Comparison of ENCODE assay signal across 1 cellular context in the genomic region with DNA sequence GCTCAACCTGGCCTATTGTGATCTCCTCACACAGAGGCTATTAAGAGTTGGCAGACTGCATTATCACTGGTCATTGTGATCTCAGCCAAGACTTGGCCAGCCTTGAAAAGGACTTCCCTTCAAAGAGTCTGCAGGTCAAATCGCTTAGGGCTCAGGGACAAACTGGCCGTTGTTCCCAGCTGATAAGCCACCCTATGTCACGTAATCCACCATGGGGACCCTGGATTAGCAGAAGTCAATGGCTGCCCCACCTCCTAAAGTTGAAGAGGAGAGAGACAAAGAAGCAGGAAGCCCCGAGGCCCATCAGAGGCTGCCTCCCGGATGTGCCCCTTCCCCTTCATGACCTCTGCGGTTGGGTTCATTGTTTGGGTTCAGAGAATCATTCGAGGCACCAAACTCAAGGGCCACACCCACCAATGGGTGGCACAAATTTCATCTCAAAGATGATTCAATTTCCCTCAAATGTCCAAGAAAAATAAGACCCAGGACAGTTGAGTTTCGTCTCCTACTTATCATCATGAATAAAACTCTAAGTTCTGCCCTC.
TF ChIP-seq lines count a peak whose summit lies in the region.

No MANE protein-coding gene starts in this region.

TF ChIP-seq in HepG2, 621 proteins besides CTCF, POLR2A, EP300 and RAD21 (continued from another document and continues in another):
- TF ChIP-seq, protein P1, sequence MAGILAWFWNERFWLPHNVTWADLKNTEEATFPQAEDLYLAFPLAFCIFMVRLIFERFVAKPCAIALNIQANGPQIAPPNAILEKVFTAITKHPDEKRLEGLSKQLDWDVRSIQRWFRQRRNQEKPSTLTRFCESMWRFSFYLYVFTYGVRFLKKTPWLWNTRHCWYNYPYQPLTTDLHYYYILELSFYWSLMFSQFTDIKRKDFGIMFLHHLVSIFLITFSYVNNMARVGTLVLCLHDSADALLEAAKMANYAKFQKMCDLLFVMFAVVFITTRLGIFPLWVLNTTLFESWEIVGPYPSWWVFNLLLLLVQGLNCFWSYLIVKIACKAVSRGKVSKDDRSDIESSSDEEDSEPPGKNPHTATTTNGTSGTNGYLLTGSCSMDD (CRISPR knock-in tag; IDR thresholded peaks at IDR 0.05): no peak
- TF ChIP-seq, protein P2, sequence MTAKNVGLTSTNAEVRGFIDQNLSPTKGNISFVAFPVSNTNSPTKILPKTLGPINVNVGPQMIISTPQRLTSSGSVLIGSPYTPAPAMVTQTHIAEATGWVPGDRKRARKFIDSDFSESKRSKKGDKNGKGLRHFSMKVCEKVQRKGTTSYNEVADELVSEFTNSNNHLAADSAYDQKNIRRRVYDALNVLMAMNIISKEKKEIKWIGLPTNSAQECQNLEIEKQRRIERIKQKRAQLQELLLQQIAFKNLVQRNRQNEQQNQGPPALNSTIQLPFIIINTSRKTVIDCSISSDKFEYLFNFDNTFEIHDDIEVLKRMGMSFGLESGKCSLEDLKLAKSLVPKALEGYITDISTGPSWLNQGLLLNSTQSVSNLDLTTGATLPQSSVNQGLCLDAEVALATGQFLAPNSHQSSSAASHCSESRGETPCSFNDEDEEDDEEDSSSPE (CRISPR knock-in tag; IDR thresholded peaks at IDR 0.05): no peak
- no peak for TF ChIP-seq ZC3H13 (CRISPR knock-in tag; IDR thresholded peaks at IDR 0.05)
- no peak for TF ChIP-seq ZNF790 (CRISPR knock-in tag; IDR thresholded peaks at IDR 0.05; ENCODE audit: borderline replicate concordance)
- TF ChIP-seq, protein P3, sequence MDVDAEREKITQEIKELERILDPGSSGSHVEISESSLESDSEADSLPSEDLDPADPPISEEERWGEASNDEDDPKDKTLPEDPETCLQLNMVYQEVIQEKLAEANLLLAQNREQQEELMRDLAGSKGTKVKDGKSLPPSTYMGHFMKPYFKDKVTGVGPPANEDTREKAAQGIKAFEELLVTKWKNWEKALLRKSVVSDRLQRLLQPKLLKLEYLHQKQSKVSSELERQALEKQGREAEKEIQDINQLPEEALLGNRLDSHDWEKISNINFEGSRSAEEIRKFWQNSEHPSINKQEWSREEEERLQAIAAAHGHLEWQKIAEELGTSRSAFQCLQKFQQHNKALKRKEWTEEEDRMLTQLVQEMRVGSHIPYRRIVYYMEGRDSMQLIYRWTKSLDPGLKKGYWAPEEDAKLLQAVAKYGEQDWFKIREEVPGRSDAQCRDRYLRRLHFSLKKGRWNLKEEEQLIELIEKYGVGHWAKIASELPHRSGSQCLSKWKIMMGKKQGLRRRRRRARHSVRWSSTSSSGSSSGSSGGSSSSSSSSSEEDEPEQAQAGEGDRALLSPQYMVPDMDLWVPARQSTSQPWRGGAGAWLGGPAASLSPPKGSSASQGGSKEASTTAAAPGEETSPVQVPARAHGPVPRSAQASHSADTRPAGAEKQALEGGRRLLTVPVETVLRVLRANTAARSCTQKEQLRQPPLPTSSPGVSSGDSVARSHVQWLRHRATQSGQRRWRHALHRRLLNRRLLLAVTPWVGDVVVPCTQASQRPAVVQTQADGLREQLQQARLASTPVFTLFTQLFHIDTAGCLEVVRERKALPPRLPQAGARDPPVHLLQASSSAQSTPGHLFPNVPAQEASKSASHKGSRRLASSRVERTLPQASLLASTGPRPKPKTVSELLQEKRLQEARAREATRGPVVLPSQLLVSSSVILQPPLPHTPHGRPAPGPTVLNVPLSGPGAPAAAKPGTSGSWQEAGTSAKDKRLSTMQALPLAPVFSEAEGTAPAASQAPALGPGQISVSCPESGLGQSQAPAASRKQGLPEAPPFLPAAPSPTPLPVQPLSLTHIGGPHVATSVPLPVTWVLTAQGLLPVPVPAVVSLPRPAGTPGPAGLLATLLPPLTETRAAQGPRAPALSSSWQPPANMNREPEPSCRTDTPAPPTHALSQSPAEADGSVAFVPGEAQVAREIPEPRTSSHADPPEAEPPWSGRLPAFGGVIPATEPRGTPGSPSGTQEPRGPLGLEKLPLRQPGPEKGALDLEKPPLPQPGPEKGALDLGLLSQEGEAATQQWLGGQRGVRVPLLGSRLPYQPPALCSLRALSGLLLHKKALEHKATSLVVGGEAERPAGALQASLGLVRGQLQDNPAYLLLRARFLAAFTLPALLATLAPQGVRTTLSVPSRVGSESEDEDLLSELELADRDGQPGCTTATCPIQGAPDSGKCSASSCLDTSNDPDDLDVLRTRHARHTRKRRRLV (CRISPR knock-in tag; IDR thresholded peaks at IDR 0.05): no peak
- TF ChIP-seq NCOA5 (CRISPR knock-in tag; IDR thresholded peaks at IDR 0.05): no peak
- no peak for TF ChIP-seq MIXL1 (CRISPR knock-in tag; IDR thresholded peaks at IDR 0.05)
- TF ChIP-seq ZNF572 (CRISPR knock-in tag; IDR thresholded peaks at IDR 0.05): no peak
- TF ChIP-seq, protein P4, sequence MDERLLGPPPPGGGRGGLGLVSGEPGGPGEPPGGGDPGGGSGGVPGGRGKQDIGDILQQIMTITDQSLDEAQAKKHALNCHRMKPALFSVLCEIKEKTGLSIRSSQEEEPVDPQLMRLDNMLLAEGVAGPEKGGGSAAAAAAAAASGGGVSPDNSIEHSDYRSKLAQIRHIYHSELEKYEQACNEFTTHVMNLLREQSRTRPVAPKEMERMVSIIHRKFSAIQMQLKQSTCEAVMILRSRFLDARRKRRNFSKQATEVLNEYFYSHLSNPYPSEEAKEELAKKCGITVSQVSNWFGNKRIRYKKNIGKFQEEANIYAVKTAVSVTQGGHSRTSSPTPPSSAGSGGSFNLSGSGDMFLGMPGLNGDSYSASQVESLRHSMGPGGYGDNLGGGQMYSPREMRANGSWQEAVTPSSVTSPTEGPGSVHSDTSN (CRISPR knock-in tag; IDR thresholded peaks at IDR 0.05): no peak
- TF ChIP-seq ZNF549 (CRISPR knock-in tag; IDR thresholded peaks at IDR 0.05): no peak
- TF ChIP-seq ZNF703 (CRISPR knock-in tag; IDR thresholded peaks at IDR 0.05; ENCODE audit: borderline replicate concordance): no peak
- TF ChIP-seq, protein P5, sequence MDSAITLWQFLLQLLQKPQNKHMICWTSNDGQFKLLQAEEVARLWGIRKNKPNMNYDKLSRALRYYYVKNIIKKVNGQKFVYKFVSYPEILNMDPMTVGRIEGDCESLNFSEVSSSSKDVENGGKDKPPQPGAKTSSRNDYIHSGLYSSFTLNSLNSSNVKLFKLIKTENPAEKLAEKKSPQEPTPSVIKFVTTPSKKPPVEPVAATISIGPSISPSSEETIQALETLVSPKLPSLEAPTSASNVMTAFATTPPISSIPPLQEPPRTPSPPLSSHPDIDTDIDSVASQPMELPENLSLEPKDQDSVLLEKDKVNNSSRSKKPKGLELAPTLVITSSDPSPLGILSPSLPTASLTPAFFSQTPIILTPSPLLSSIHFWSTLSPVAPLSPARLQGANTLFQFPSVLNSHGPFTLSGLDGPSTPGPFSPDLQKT (CRISPR knock-in tag; IDR thresholded peaks at IDR 0.05; ENCODE audit: borderline replicate concordance): no peak
- TF ChIP-seq ZKSCAN5 (CRISPR knock-in tag; IDR thresholded peaks at IDR 0.05): no peak
- no peak for TF ChIP-seq HNRNPL (IDR thresholded peaks at IDR 0.05; ENCODE audit: low read depth, low read length)
- TF ChIP-seq, protein P6, sequence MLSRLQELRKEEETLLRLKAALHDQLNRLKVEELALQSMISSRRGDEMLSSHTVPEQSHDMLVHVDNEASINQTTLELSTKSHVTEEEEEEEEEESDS (CRISPR knock-in tag; IDR thresholded peaks at IDR 0.05; ENCODE audit: borderline replicate concordance): 0 out of 2 replicates have a peak, but pooled peaks have one; percentile 16
- TF ChIP-seq ZNF468 (CRISPR knock-in tag; IDR thresholded peaks at IDR 0.05): no peak
- peak; percentile 21; the same call in 1 of the 2 replicates for TF ChIP-seq HNF4G (IDR thresholded peaks at IDR 0.05; ENCODE audit: borderline replicate concordance, low read depth, low read length)
- TF ChIP-seq HNF4G (CRISPR knock-in tag; IDR thresholded peaks at IDR 0.05; ENCODE audit: borderline replicate concordance, low read depth): no peak
- TF ChIP-seq YY1 (IDR thresholded peaks at IDR 0.05; ENCODE audit: insufficient read depth, insufficient replicate concordance, low read depth, low read length): peak; percentile 65
- TF ChIP-seq NCOR1 (IDR thresholded peaks at IDR 0.05; ENCODE audit: borderline replicate concordance, low read length): peak; percentile 86
- TF ChIP-seq FOXP1 (IDR thresholded peaks at IDR 0.05): no peak
- TF ChIP-seq FOXP1 (CRISPR knock-in tag; IDR thresholded peaks at IDR 0.05): peak; percentile 40; the same call in 1 of the 2 replicates
- TF ChIP-seq NFATC3 (CRISPR knock-in tag; IDR thresholded peaks at IDR 0.05): no peak
- peak; percentile 79; the same call in 1 of the 2 replicates for TF ChIP-seq HMG20A (CRISPR knock-in tag; IDR thresholded peaks at IDR 0.05; ENCODE audit: borderline replicate concordance)
- TF ChIP-seq, protein P7, sequence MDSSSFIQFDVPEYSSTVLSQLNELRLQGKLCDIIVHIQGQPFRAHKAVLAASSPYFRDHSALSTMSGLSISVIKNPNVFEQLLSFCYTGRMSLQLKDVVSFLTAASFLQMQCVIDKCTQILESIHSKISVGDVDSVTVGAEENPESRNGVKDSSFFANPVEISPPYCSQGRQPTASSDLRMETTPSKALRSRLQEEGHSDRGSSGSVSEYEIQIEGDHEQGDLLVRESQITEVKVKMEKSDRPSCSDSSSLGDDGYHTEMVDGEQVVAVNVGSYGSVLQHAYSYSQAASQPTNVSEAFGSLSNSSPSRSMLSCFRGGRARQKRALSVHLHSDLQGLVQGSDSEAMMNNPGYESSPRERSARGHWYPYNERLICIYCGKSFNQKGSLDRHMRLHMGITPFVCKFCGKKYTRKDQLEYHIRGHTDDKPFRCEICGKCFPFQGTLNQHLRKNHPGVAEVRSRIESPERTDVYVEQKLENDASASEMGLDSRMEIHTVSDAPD (CRISPR knock-in tag; IDR thresholded peaks at IDR 0.05): no peak
- peak; percentile 59; the same call in 1 of the 2 replicates for TF ChIP-seq ZNF292 (CRISPR knock-in tag; IDR thresholded peaks at IDR 0.05; ENCODE audit: borderline replicate concordance, low read depth)
- no peak for TF ChIP-seq ZSCAN30 (CRISPR knock-in tag; IDR thresholded peaks at IDR 0.05)
- TF ChIP-seq, protein P8, sequence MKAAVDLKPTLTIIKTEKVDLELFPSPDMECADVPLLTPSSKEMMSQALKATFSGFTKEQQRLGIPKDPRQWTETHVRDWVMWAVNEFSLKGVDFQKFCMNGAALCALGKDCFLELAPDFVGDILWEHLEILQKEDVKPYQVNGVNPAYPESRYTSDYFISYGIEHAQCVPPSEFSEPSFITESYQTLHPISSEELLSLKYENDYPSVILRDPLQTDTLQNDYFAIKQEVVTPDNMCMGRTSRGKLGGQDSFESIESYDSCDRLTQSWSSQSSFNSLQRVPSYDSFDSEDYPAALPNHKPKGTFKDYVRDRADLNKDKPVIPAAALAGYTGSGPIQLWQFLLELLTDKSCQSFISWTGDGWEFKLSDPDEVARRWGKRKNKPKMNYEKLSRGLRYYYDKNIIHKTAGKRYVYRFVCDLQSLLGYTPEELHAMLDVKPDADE (CRISPR knock-in tag; IDR thresholded peaks at IDR 0.05): no peak
- TF ChIP-seq KAT7 (CRISPR knock-in tag; IDR thresholded peaks at IDR 0.05; ENCODE audit: borderline replicate concordance): no peak
- TF ChIP-seq ZNF264 (CRISPR knock-in tag; IDR thresholded peaks at IDR 0.05): no peak
- peak; percentile 75 for TF ChIP-seq PHF21A (CRISPR knock-in tag; IDR thresholded peaks at IDR 0.05)
- no peak for TF ChIP-seq ZSCAN20 (CRISPR knock-in tag; IDR thresholded peaks at IDR 0.05; ENCODE audit: borderline replicate concordance)
- TF ChIP-seq KLF13 (CRISPR knock-in tag; IDR thresholded peaks at IDR 0.05): no peak
- no peak; the same call in 1 of the 2 replicates for TF ChIP-seq ARNT2 (CRISPR knock-in tag; IDR thresholded peaks at IDR 0.05; ENCODE audit: low read depth)
- no peak for TF ChIP-seq CEBPB (IDR thresholded peaks at IDR 0.05; ENCODE audit: borderline replicate concordance, low read depth, low read length)
- no peak for TF ChIP-seq ATF7 (IDR thresholded peaks at IDR 0.05)
- TF ChIP-seq ATF7 (CRISPR knock-in tag; IDR thresholded peaks at IDR 0.05): peak; percentile 75; the same call in 1 of the 2 replicates
- no peak for TF ChIP-seq U2AF1 (optimal IDR thresholded peaks at IDR 0.05; ENCODE audit: low read depth, low read length)
- TF ChIP-seq ZNF879 (CRISPR knock-in tag; IDR thresholded peaks at IDR 0.05): no peak
- no peak for TF ChIP-seq ZNF614 (CRISPR knock-in tag; IDR thresholded peaks at IDR 0.05; ENCODE audit: borderline replicate concordance)
- TF ChIP-seq, protein P9, sequence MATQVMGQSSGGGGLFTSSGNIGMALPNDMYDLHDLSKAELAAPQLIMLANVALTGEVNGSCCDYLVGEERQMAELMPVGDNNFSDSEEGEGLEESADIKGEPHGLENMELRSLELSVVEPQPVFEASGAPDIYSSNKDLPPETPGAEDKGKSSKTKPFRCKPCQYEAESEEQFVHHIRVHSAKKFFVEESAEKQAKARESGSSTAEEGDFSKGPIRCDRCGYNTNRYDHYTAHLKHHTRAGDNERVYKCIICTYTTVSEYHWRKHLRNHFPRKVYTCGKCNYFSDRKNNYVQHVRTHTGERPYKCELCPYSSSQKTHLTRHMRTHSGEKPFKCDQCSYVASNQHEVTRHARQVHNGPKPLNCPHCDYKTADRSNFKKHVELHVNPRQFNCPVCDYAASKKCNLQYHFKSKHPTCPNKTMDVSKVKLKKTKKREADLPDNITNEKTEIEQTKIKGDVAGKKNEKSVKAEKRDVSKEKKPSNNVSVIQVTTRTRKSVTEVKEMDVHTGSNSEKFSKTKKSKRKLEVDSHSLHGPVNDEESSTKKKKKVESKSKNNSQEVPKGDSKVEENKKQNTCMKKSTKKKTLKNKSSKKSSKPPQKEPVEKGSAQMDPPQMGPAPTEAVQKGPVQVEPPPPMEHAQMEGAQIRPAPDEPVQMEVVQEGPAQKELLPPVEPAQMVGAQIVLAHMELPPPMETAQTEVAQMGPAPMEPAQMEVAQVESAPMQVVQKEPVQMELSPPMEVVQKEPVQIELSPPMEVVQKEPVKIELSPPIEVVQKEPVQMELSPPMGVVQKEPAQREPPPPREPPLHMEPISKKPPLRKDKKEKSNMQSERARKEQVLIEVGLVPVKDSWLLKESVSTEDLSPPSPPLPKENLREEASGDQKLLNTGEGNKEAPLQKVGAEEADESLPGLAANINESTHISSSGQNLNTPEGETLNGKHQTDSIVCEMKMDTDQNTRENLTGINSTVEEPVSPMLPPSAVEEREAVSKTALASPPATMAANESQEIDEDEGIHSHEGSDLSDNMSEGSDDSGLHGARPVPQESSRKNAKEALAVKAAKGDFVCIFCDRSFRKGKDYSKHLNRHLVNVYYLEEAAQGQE (IDR thresholded peaks at IDR 0.05; ENCODE audit: borderline replicate concordance in 1 of 2, low read depth in 1 of 2, low read length in 2 of 2): peak in 1 of 2 experiments; percentile 48; a peak in 2 of 4 replicates
- TF ChIP-seq, protein P10, sequence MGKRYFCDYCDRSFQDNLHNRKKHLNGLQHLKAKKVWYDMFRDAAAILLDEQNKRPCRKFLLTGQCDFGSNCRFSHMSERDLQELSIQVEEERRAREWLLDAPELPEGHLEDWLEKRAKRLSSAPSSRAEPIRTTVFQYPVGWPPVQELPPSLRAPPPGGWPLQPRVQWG (CRISPR knock-in tag; IDR thresholded peaks at IDR 0.05; ENCODE audit: borderline replicate concordance, low read depth): no peak
- TF ChIP-seq RORA (CRISPR knock-in tag; IDR thresholded peaks at IDR 0.05): no peak
- no peak for TF ChIP-seq ZNF33A (CRISPR knock-in tag; IDR thresholded peaks at IDR 0.05; ENCODE audit: borderline replicate concordance)
- TF ChIP-seq RBM39 (IDR thresholded peaks at IDR 0.05; ENCODE audit: low read depth, low read length, poor library complexity, severe bottlenecking): no peak
- TF ChIP-seq RBAK (CRISPR knock-in tag; IDR thresholded peaks at IDR 0.05): no peak
